Comparison of ENCODE assay signal across 1 cellular context in the genomic region with DNA sequence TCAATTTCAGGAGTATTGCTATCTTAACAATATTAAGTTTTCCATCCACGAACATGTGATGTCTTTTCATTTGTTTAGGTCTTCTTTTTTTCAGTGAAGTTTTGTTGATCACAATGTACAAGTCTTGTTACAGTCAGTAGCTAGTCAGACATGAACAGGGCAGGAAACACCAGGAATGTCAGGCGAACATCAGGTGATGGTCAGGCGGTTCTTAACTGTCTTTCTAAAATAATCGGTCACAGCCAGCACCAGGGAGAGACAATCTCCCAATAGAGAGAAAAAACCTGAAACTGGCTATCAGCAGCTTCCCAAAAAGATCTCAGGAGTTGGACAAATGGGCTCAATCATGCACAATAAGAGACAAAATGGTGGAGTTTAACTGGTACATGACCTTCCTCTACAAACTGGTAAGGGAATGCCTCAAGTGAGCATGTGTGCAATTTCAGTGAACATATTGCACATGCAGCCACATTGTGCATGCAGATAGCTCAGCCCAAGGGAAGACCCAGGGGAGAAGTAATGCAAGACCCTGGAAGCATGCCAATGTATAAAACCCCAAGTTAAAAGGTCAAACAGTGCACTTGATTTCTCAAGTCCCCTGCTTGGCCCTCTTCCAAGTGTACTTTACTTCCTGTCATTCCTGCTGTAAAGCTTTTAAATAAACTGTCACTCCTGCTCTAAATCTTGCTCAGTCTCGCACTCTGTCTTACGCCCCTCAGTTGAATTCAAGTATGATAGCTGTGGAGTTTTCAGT.
A peak's percentile ranks its signal among the peaks of the same experiment; 100 is the strongest.
TF ChIP-seq lines count a peak whose summit lies in the region.

No MANE protein-coding gene starts in this region.

TF ChIP-seq in HepG2, 621 proteins besides CTCF, POLR2A, EP300 and RAD21 (continued from another document):
- TF ChIP-seq, protein P1, sequence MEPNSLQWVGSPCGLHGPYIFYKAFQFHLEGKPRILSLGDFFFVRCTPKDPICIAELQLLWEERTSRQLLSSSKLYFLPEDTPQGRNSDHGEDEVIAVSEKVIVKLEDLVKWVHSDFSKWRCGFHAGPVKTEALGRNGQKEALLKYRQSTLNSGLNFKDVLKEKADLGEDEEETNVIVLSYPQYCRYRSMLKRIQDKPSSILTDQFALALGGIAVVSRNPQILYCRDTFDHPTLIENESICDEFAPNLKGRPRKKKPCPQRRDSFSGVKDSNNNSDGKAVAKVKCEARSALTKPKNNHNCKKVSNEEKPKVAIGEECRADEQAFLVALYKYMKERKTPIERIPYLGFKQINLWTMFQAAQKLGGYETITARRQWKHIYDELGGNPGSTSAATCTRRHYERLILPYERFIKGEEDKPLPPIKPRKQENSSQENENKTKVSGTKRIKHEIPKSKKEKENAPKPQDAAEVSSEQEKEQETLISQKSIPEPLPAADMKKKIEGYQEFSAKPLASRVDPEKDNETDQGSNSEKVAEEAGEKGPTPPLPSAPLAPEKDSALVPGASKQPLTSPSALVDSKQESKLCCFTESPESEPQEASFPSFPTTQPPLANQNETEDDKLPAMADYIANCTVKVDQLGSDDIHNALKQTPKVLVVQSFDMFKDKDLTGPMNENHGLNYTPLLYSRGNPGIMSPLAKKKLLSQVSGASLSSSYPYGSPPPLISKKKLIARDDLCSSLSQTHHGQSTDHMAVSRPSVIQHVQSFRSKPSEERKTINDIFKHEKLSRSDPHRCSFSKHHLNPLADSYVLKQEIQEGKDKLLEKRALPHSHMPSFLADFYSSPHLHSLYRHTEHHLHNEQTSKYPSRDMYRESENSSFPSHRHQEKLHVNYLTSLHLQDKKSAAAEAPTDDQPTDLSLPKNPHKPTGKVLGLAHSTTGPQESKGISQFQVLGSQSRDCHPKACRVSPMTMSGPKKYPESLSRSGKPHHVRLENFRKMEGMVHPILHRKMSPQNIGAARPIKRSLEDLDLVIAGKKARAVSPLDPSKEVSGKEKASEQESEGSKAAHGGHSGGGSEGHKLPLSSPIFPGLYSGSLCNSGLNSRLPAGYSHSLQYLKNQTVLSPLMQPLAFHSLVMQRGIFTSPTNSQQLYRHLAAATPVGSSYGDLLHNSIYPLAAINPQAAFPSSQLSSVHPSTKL (CRISPR knock-in tag; IDR thresholded peaks at IDR 0.05), result peak; percentile 42; the same call in 1 of the 2 replicates
- no peak for TF ChIP-seq ZNF530 (CRISPR knock-in tag; IDR thresholded peaks at IDR 0.05; ENCODE audit: low read depth)
- TF ChIP-seq, protein P2, sequence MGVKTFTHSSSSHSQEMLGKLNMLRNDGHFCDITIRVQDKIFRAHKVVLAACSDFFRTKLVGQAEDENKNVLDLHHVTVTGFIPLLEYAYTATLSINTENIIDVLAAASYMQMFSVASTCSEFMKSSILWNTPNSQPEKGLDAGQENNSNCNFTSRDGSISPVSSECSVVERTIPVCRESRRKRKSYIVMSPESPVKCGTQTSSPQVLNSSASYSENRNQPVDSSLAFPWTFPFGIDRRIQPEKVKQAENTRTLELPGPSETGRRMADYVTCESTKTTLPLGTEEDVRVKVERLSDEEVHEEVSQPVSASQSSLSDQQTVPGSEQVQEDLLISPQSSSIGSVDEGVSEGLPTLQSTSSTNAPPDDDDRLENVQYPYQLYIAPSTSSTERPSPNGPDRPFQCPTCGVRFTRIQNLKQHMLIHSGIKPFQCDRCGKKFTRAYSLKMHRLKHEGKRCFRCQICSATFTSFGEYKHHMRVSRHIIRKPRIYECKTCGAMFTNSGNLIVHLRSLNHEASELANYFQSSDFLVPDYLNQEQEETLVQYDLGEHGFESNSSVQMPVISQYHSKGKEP (CRISPR knock-in tag; IDR thresholded peaks at IDR 0.05), result no peak
- no peak for TF ChIP-seq ZBTB38 (CRISPR knock-in tag; IDR thresholded peaks at IDR 0.05)
- TF ChIP-seq NFIC (IDR thresholded peaks at IDR 0.05; ENCODE audit: low read length), result 0 out of 2 replicates have a peak, but pooled peaks have one; percentile 54
- TF ChIP-seq RARA (CRISPR knock-in tag; IDR thresholded peaks at IDR 0.05), result peak; percentile 16; the same call in 1 of the 2 replicates
- TF ChIP-seq, protein P3, sequence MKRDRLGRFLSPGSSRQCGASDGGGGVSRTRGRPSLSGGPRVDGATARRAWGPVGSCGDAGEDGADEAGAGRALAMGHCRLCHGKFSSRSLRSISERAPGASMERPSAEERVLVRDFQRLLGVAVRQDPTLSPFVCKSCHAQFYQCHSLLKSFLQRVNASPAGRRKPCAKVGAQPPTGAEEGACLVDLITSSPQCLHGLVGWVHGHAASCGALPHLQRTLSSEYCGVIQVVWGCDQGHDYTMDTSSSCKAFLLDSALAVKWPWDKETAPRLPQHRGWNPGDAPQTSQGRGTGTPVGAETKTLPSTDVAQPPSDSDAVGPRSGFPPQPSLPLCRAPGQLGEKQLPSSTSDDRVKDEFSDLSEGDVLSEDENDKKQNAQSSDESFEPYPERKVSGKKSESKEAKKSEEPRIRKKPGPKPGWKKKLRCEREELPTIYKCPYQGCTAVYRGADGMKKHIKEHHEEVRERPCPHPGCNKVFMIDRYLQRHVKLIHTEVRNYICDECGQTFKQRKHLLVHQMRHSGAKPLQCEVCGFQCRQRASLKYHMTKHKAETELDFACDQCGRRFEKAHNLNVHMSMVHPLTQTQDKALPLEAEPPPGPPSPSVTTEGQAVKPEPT (CRISPR knock-in tag; IDR thresholded peaks at IDR 0.05; ENCODE audit: low read depth), result no peak
- TF ChIP-seq NR2F6 (IDR thresholded peaks at IDR 0.05), result peak; percentile 51
- 0 out of 2 replicates have a peak, but pooled peaks have one; percentile 35 for TF ChIP-seq NR2F6 (CRISPR knock-in tag; IDR thresholded peaks at IDR 0.05)
- no peak for TF ChIP-seq ZNF672 (CRISPR knock-in tag; IDR thresholded peaks at IDR 0.05)
- no peak for TF ChIP-seq SP5 (CRISPR knock-in tag; IDR thresholded peaks at IDR 0.05; ENCODE audit: borderline replicate concordance, low read depth)
- no peak for TF ChIP-seq ZNF292 (CRISPR knock-in tag; IDR thresholded peaks at IDR 0.05; ENCODE audit: borderline replicate concordance, low read depth)
- peak; percentile 14; the same call in 1 of the 2 replicates for TF ChIP-seq CEBPB (IDR thresholded peaks at IDR 0.05; ENCODE audit: borderline replicate concordance, low read depth, low read length)
